18 cellular contexts compared by ENCODE assay signal in the genomic region with DNA sequence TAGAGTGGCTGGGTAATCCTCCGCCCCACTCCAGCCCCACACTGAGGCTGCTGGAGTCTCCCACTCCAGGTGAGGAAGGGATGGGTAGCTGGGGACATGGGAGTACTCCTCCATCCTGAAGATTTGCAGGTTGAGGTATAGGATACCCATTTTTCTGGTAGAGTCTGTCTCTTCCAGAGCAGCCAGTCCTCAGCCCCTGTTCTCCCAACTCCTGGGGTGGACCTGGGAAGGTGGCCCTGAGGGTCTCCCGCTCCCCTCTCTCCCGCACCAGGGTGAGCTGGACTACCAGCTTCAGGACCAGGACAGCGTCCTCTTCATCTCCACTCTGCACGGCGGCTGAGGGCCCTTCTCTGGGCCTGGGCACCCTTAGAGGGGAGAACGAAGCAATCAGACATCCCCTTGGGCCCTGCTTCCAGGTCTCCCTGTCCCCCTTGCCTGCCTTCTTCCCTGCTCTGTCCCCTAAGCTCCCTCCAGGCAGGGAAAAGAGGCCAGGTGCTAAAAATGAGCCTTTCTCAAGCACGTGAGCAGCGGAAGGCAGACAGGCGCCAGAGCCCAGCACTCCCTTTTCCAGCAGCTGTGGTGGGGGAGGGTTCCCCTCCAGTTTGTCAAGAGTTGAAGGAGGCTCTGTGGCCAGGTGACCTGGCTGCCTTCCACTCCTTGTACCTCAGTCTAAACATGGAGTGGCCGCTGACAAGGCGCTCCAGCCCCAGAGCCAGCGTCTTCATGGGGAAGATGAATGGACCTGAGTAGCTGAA. TPM values are rescaled to one million over a fixed set of nuclear protein-coding genes. Genes with fewer than 3 reads are reported as not detected.
DNase-seq lines count a peak whose midpoint lies in the region; ATAC-seq and TF ChIP-seq lines count a peak whose summit lies in the region.
"Had no signal": no experiment of that assay in that cellular context is flagged by ENCODE, and none has a peak within 500 bp of the region (broad histone marks: within the 10 kb centered on the region; RNA-seq: fewer than 3 reads in every experiment).

No MANE protein-coding gene starts in this region.

- DNase-seq in DMS79 (lab: John Stamatoyannopoulos, UW) (peak; percentile 95), NCI-H128 (lab: John Stamatoyannopoulos, UW; ENCODE audit: unreplicated experiment) (peak; percentile 30), T-helper 17 cell (no peak), medulla oblongata (ENCODE audit: extremely low spot score) (peak; percentile 48), COR-L47 (lab: John Stamatoyannopoulos, UW) (no peak), iPS-NIHi7 (ENCODE audit: extremely low spot score) (no peak), progenitor cell of endocrine pancreas (ENCODE audit: low spot score, unreplicated experiment) (no peak)
- no peak for DNase-seq in activated naive CD4-positive, alpha-beta T cell treated with anti-CD3 and anti-CD28 coated beads, Interleukin-2, amount 10 ng/mL, durations not matched to agents 7 days and 5 days
- DNase-seq: activated CD8-positive, alpha-beta memory T cell treated with anti-CD3 and anti-CD28 coated beads for 24 hours; AML-193; colonic mucosa; heart right ventricle; NCI-H1048 had no signal

- H3K9me3 ChIP-seq in T-helper 17 cell (ENCODE audit: control insufficient read depth, low read length, poor library complexity, severe bottlenecking) = no peaks in the 10 kb centered on the region
- H3K9me3 ChIP-seq: colonic mucosa, esophagus muscularis mucosa, heart right ventricle had no signal

- H3K36me3 Mint-ChIP-seq in T-helper 17 cell (ENCODE audit: low read depth) (peaks cover 6% of the 10 kb centered on the region), progenitor cell of endocrine pancreas (ENCODE audit: insufficient read depth) (peaks cover 12% of the 10 kb centered on the region)
- peaks cover 13% of the 10 kb centered on the region for H3K36me3 Mint-ChIP-seq in activated naive CD4-positive, alpha-beta T cell treated with anti-CD3 and anti-CD28 coated beads, Interleukin-2, amount 10 ng/mL, durations not matched to agents 7 days and 5 days

- H3K4me1 Mint-ChIP-seq in T-helper 17 cell (no peaks in the 10 kb centered on the region), progenitor cell of endocrine pancreas (ENCODE audit: low read depth) (peaks cover 4% of the 10 kb centered on the region)
- H3K4me1 Mint-ChIP-seq in activated naive CD4-positive, alpha-beta T cell treated with anti-CD3 and anti-CD28 coated beads, Interleukin-2, amount 10 ng/mL, durations not matched to agents 7 days and 5 days = no peaks in the 10 kb centered on the region
- H3K4me1 Mint-ChIP-seq: activated T-helper 17 cell treated with anti-CD3 and anti-CD28 coated beads, Interleukin-2, amount 50 U/mL, for 72 hours had no signal

- no peak for TF ChIP-seq CTCF in progenitor cell of endocrine pancreas (IDR thresholded peaks at IDR 0.05; ENCODE audit: unreplicated experiment)

- CTCF ChIA-PET in activated naive CD4-positive, alpha-beta T cell treated with anti-CD3 and anti-CD28 coated beads, Interleukin-2, amount 10 ng/mL, durations not matched to agents 7 days and 5 days (lab: Charles Lee) = interaction anchor here (0.6 kb wide), 1 partner anchor 31 kb away, joined by 3 read pairs; no protein-coding TSS in a partner anchor

- H3K4me3 Mint-ChIP-seq in T-helper 17 cell (peak overlapping the region; percentile 36), progenitor cell of endocrine pancreas (ENCODE audit: low read depth) (no peak overlapping the region)
- no peak overlapping the region for H3K4me3 Mint-ChIP-seq in activated naive CD4-positive, alpha-beta T cell treated with anti-CD3 and anti-CD28 coated beads, Interleukin-2, amount 10 ng/mL, durations not matched to agents 7 days and 5 days
- H3K4me3 Mint-ChIP-seq: activated T-helper 17 cell treated with anti-CD3 and anti-CD28 coated beads, Interleukin-2, amount 50 U/mL, for 72 hours; IgD-negative memory B cell; stimulated activated naive CD8-positive, alpha-beta T cell treated with anti-CD3 and anti-CD28 coated beads, Interleukin-15, Interleukin-2, amounts not matched to agents 100 ng/mL and 50 ng/mL, for 24 hours had no signal

- no peaks in the 10 kb centered on the region for H3K9me3 Mint-ChIP-seq in activated naive CD4-positive, alpha-beta T cell treated with anti-CD3 and anti-CD28 coated beads, Interleukin-2, amount 10 ng/mL, durations not matched to agents 7 days and 5 days
- H3K9me3 Mint-ChIP-seq in progenitor cell of endocrine pancreas (ENCODE audit: low read depth) = no peaks in the 10 kb centered on the region
- H3K9me3 Mint-ChIP-seq: activated T-helper 17 cell treated with anti-CD3 and anti-CD28 coated beads, Interleukin-2, amount 50 U/mL, for 72 hours; IgD-negative memory B cell; stimulated activated naive CD8-positive, alpha-beta T cell treated with anti-CD3 and anti-CD28 coated beads, Interleukin-15, Interleukin-2, amounts not matched to agents 100 ng/mL and 50 ng/mL, for 24 hours had no signal

- no peak overlapping the region for H3K27ac Mint-ChIP-seq in T-helper 17 cell
- H3K27ac Mint-ChIP-seq in activated naive CD4-positive, alpha-beta T cell treated with anti-CD3 and anti-CD28 coated beads, Interleukin-2, amount 10 ng/mL, durations not matched to agents 7 days and 5 days = no peak overlapping the region
- no peak overlapping the region for H3K27ac Mint-ChIP-seq in progenitor cell of endocrine pancreas
- H3K27ac Mint-ChIP-seq: activated T-helper 17 cell treated with anti-CD3 and anti-CD28 coated beads, Interleukin-2, amount 50 U/mL, for 72 hours; IgD-negative memory B cell; stimulated activated naive CD8-positive, alpha-beta T cell treated with anti-CD3 and anti-CD28 coated beads, Interleukin-15, Interleukin-2, amounts not matched to agents 100 ng/mL and 50 ng/mL, for 24 hours had no signal

- ATAC-seq in T-helper 17 cell = no peak
- ATAC-seq: activated T-helper 17 cell treated with anti-CD3 and anti-CD28 coated beads, Interleukin-2, amount 50 U/mL, for 72 hours; HCT116; heart right ventricle had no signal

- H3K27me3 Mint-ChIP-seq in T-helper 17 cell = no peaks in the 10 kb centered on the region
- H3K27me3 Mint-ChIP-seq in activated naive CD4-positive, alpha-beta T cell treated with anti-CD3 and anti-CD28 coated beads, Interleukin-2, amount 10 ng/mL, durations not matched to agents 7 days and 5 days = no peaks in the 10 kb centered on the region
- peaks cover 40% of the 10 kb centered on the region for H3K27me3 Mint-ChIP-seq in progenitor cell of endocrine pancreas
- H3K27me3 Mint-ChIP-seq: activated T-helper 17 cell treated with anti-CD3 and anti-CD28 coated beads, Interleukin-2, amount 50 U/mL, for 72 hours; IgD-negative memory B cell; stimulated activated naive CD8-positive, alpha-beta T cell treated with anti-CD3 and anti-CD28 coated beads, Interleukin-15, Interleukin-2, amounts not matched to agents 100 ng/mL and 50 ng/mL, for 24 hours had no signal

RNA-seq across cellular contexts. Expression of gene URM1, which starts 18.4 kb away (rescaled TPM):
- 10 to 100 TPM; 29.5 to 43.3 TPM for total RNA-seq in T-helper 17 cell
- 54.4 and 60.9 TPM in 2 replicates for total RNA-seq in progenitor cell of endocrine pancreas

RNA-seq across cellular contexts. Expression of gene CERCAM, which starts 31.1 kb away (rescaled TPM):
- under 1 TPM; 0.25 to 0.42 TPM for total RNA-seq in T-helper 17 cell
- total RNA-seq in progenitor cell of endocrine pancreas = 19.6 and 25.6 TPM in 2 replicates

RNA-seq across cellular contexts. Expression of gene SLC27A4, which starts 49.2 kb away (rescaled TPM):
- total RNA-seq in T-helper 17 cell (1 to 10 TPM; 8.2 to 8.3 TPM), progenitor cell of endocrine pancreas (26.4 and 28.3 TPM in 2 replicates)

Comparison
In these comparisons a context has a peak if more than half of its experiments do, and no peak if none do; other contexts are left out.
1. DNase-seq: peak in DMS79 (single experiment), NCI-H128 (single experiment) and medulla oblongata (single experiment); none in T-helper 17 cell (0 of 3), COR-L47 (single experiment), activated naive CD4-positive, alpha-beta T cell treated with anti-CD3 and anti-CD28 coated beads, Interleukin-2, amount 10 ng/mL, durations not matched to agents 7 days and 5 days (single experiment), iPS-NIHi7 (single experiment) and progenitor cell of endocrine pancreas (single experiment).
2. RNA of gene CERCAM, which starts 31.1 kb away (total RNA-seq): 19.6 to 25.6 TPM in progenitor cell of endocrine pancreas; 0.25 to 0.42 TPM in T-helper 17 cell; every median in the first group is over 10 times any median in the second.